ENCODE assay signal across 1 cellular context in genomic region chr3:48299746-48300361, GRCh38.
A peak's percentile ranks its signal among the peaks of the same experiment; 100 is the strongest.
TF ChIP-seq lines count a peak whose summit lies in the region.

No MANE protein-coding gene starts in this region.

TF ChIP-seq in K562, 482 proteins besides CTCF, POLR2A, EP300 and RAD21 (continued from another document and continues in another):
- no peak for TF ChIP-seq MLLT1 (IDR thresholded peaks at IDR 0.05)
- no peak for TF ChIP-seq ZKSCAN8 (CRISPR knock-in tag; IDR thresholded peaks at IDR 0.05)
- TF ChIP-seq ZZZ3 (IDR thresholded peaks at IDR 0.05) = no peak
- TF ChIP-seq CXXC5 (CRISPR knock-in tag; IDR thresholded peaks at IDR 0.05) = peak; percentile 30; the same call in 1 of the 2 replicates
- no peak for TF ChIP-seq ZNF184 (CRISPR knock-in tag; IDR thresholded peaks at IDR 0.05)
- no peak for TF ChIP-seq SRSF7 (optimal IDR thresholded peaks at IDR 0.05; ENCODE audit: low read depth, low read length)
- no peak; the same call in 1 of the 2 replicates for TF ChIP-seq ARID3A (IDR thresholded peaks at IDR 0.05; ENCODE audit: borderline replicate concordance, low read depth, low read length)
- peak; percentile 52; the same call in 1 of the 2 replicates for TF ChIP-seq POLR2AphosphoS5 (IDR thresholded peaks at IDR 0.05; ENCODE audit: control insufficient read depth, insufficient read depth, low read depth, low read length)
- TF ChIP-seq NCOA4 (IDR thresholded peaks at IDR 0.05; ENCODE audit: partially characterized antibody) = peak; percentile 57
- no peak for TF ChIP-seq ZFP1 (CRISPR knock-in tag; IDR thresholded peaks at IDR 0.05)
- TF ChIP-seq CBX1 (IDR thresholded peaks at IDR 0.05; ENCODE audit: low read depth) = no peak
- no peak for TF ChIP-seq PREB (CRISPR knock-in tag; IDR thresholded peaks at IDR 0.05)
- TF ChIP-seq NFRKB (IDR thresholded peaks at IDR 0.05; ENCODE audit: low read depth) = no peak
- no peak for TF ChIP-seq ZNF740 (CRISPR knock-in tag; IDR thresholded peaks at IDR 0.05)
- TF ChIP-seq ZNF740 (tag; IDR thresholded peaks at IDR 0.05) = no peak
- no peak for TF ChIP-seq SRSF3 (IDR thresholded peaks at IDR 0.05; ENCODE audit: insufficient read depth, low read length)
- TF ChIP-seq ZNF511 (CRISPR knock-in tag; IDR thresholded peaks at IDR 0.05) = no peak
- peak in 1 of 2 experiments; percentile 32; a peak in 1 of 4 replicates for TF ChIP-seq TRIM24 (IDR thresholded peaks at IDR 0.05)
- no peak for TF ChIP-seq FOXJ3 (CRISPR knock-in tag; IDR thresholded peaks at IDR 0.05)
- TF ChIP-seq SAFB2 (IDR thresholded peaks at IDR 0.05; ENCODE audit: borderline replicate concordance, low read depth, low read length, severe bottlenecking) = no peak
- no peak for TF ChIP-seq ZNF655 (CRISPR knock-in tag; IDR thresholded peaks at IDR 0.05)
- no peak for TF ChIP-seq MXD1 (CRISPR knock-in tag; IDR thresholded peaks at IDR 0.05; ENCODE audit: borderline replicate concordance, poor library complexity, severe bottlenecking)
- TF ChIP-seq TFE3 (CRISPR knock-in tag; IDR thresholded peaks at IDR 0.05) = no peak
- peak; percentile 30; the same call in 1 of the 2 replicates for TF ChIP-seq PKNOX1 (IDR thresholded peaks at IDR 0.05)
- no peak for TF ChIP-seq SMAD1 (IDR thresholded peaks at IDR 0.05; ENCODE audit: low read depth, low read length, partially characterized antibody)
- no peak for TF ChIP-seq ZNF696 (CRISPR knock-in tag; conservative IDR thresholded peaks at IDR 0.05)
- no peak for TF ChIP-seq ZNF121 (CRISPR knock-in tag; conservative IDR thresholded peaks at IDR 0.05)
- TF ChIP-seq IFI16 (CRISPR knock-in tag; IDR thresholded peaks at IDR 0.05) = no peak
- TF ChIP-seq MTA2 (IDR thresholded peaks at IDR 0.05; ENCODE audit: low read depth) = no peak
- TF ChIP-seq SP2 (IDR thresholded peaks at IDR 0.05; ENCODE audit: extremely low read depth, low read depth, low read length, poor library complexity, severe bottlenecking) = no peak
- no peak for TF ChIP-seq SREBF2 (CRISPR knock-in tag; IDR thresholded peaks at IDR 0.05)
- TF ChIP-seq ZBTB11 (CRISPR knock-in tag; IDR thresholded peaks at IDR 0.05) = 0 out of 6 replicates have a peak, but pooled peaks of 1 of the 3 experiments have one; percentile 14
- TF ChIP-seq KDM1A (IDR thresholded peaks at IDR 0.05) = peak; percentile 84 to 86
- no peak for TF ChIP-seq ZNF518B (CRISPR knock-in tag; IDR thresholded peaks at IDR 0.05)
- TF ChIP-seq AFF4 (CRISPR knock-in tag; IDR thresholded peaks at IDR 0.05) = no peak
